8 cellular contexts compared by ENCODE assay signal in the genomic region with DNA sequence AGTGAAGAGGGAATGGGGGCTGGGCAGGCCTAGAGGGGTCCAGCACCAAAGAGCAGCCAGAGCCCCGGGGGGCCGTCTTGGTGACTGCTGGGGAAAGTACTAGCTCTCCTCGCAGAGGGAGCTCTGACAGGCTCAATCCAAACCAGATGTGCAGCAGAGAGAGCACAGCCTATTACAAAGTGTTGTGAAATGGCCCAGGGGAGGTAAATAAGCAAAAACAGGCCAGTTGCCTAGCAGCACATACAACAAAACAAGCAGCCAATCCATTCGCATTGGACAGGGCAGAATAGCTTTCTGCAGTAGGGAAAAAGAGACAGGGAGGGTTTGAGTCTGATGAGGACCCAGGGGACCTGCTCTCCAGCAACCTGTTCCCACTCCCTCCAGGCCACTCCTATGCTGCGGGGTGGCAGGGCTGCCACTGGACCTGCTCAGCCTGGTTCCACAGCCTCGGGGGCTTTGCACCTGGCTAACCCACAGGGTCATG.
DNase-seq lines count a peak whose midpoint lies in the region; ATAC-seq and TF ChIP-seq lines count a peak whose summit lies in the region.

No MANE protein-coding gene starts in this region.

- no peak overlapping the region for H3K9ac ChIP-seq in liver (ENCODE audit: low read depth in 1 of 2, low read length in 2 of 2)

- peaks cover 21% of the 10 kb centered on the region for H3K4me1 Mint-ChIP-seq in MCF 10A (ENCODE audit: insufficient read depth, unreplicated experiment)

- 35% methylated on average over 6 of the region's 6 CpGs for WGBS in liver
- WGBS in urinary bladder = 30% methylated on average over 6 of the region's 6 CpGs

- H3K9me3 Mint-ChIP-seq in MCF 10A (ENCODE audit: unreplicated experiment) = no peaks in the 10 kb centered on the region

- no peak overlapping the region for H3K4me3 Mint-ChIP-seq in MCF 10A (ENCODE audit: unreplicated experiment)

- no peaks in the 10 kb centered on the region for H3K27me3 Mint-ChIP-seq in MCF 10A (ENCODE audit: insufficient read depth, unreplicated experiment)

- no peak for TF ChIP-seq CTCF in MCF 10A (IDR thresholded peaks at IDR 0.05; ENCODE audit: unreplicated experiment)
- TF ChIP-seq CTCF in liver (IDR thresholded peaks at IDR 0.05; ENCODE audit: low read depth, low read length, missing input control) = no peak

- POLR2A ChIA-PET in MCF 10A (lab: Yijun Ruan, JAX) = interaction anchor here (0.5 to 1.5 kb wide), 13 partner anchors 8 to 617 kb away, joined by 3 to 11 read pairs (median 4); a partner anchor contains a TSS

- H3K27ac Mint-ChIP-seq in MCF 10A (ENCODE audit: low read depth, unreplicated experiment) = peak overlapping the region; percentile 50

- peaks cover 0 to 26% (median 16%) of the 10 kb centered on the region in 4 donors for H3K4me1 ChIP-seq in liver (ENCODE audit: control insufficient read depth in 4 of 4, insufficient read depth in 4 of 4, low read length in 3 of 4)
- no peaks in the 10 kb centered on the region for H3K4me1 ChIP-seq in urinary bladder (ENCODE audit: insufficient read depth)

- no peak for ATAC-seq in HG02884 (IDR thresholded peaks at IDR 0.05; ENCODE audit: unreplicated experiment)
- no peak for ATAC-seq in HG03175 (IDR thresholded peaks at IDR 0.05; ENCODE audit: unreplicated experiment)
- ATAC-seq in GM21423 (IDR thresholded peaks at IDR 0.05; ENCODE audit: unreplicated experiment) = no peak

- no TSS peak for BruUV-seq in MCF 10A (replicated peaks; lab: Mats Ljungman, UMichigan)

- CTCF ChIA-PET in MCF 10A (lab: Yijun Ruan, JAX) = interaction anchor here (0.5 to 1.9 kb wide), 5 partner anchors 17 to 642 kb away, joined by 3 to 8 read pairs (median 3); no protein-coding TSS in a partner anchor

- H3K27ac ChIP-seq in liver (ENCODE audit: low read depth in 1 of 2, low read length in 2 of 2) (peak overlapping the region; percentile 6 to 49), urinary bladder (ENCODE audit: low read depth) (peak overlapping the region; percentile 63)

- H3K27me3 ChIP-seq in liver (ENCODE audit: control insufficient read depth in 4 of 4, insufficient read depth in 4 of 4, low read length in 3 of 4) = no peaks in the 10 kb centered on the region

- H3K9me3 ChIP-seq in liver (ENCODE audit: control insufficient read depth in 4 of 4, low read length in 3 of 4) = no peaks in the 10 kb centered on the region

- DNase-seq in NOMO-1 treated with DMSO at 0.1 percent for 48 hours (lab: John Stamatoyannopoulos, UW; ENCODE audit: unreplicated experiment) (peak; percentile 41), NOMO-1 treated with dmso at 0.1 percent for 144 hours (lab: John Stamatoyannopoulos, UW; ENCODE audit: unreplicated experiment) (no peak), MCF 10A (ENCODE audit: unreplicated experiment) (peak; percentile 77)

- H3K36me3 ChIP-seq in liver (ENCODE audit: control insufficient read depth in 4 of 4, insufficient read depth in 3 of 4, low read depth in 1 of 4, low read length in 3 of 4) (no peaks in the 10 kb centered on the region), urinary bladder (ENCODE audit: insufficient read depth) (no peaks in the 10 kb centered on the region)

- H3K4me3 ChIP-seq in liver (ENCODE audit: low read depth in 1 of 3, low read length in 3 of 3) (no peak overlapping the region), urinary bladder (ENCODE audit: low read depth, low read length) (no peak overlapping the region)

- peaks cover 6% of the 10 kb centered on the region for H3K36me3 Mint-ChIP-seq in MCF 10A (ENCODE audit: insufficient read depth, unreplicated experiment)

- intact Hi-C loops in MCF 10A (cut with micrococcal nuclease) = loop anchor here (10.0 kb wide), 2 partner anchors 152 to 308 kb away; no protein-coding TSS in a partner anchor

- peak; percentile 69 to 75 for TF ChIP-seq RAD21 in liver (IDR thresholded peaks at IDR 0.05)

TF ChIP-seq in liver, 16 proteins besides CTCF, POLR2A, EP300 and RAD21:
- TF ChIP-seq JUND (IDR thresholded peaks at IDR 0.05) (peak in 1 of 2 donors; percentile 44), HNF4G (IDR thresholded peaks at IDR 0.05) (no peak), GABPA (IDR thresholded peaks at IDR 0.05 in 1 of 2, conservative IDR thresholded peaks at IDR 0.05 in 1 of 2) (no peak), FOXA2 (IDR thresholded peaks at IDR 0.05) (peak; percentile 97), RXRA (IDR thresholded peaks at IDR 0.05) (peak; percentile 48 to 77), FOXA1 (IDR thresholded peaks at IDR 0.05) (peak; percentile 98), SP1 (IDR thresholded peaks at IDR 0.05) (peak; percentile 70), EGR1 (IDR thresholded peaks at IDR 0.05; ENCODE audit: low read depth in 2 of 2) (no peak), YY1 (IDR thresholded peaks at IDR 0.05) (peak; percentile 36), NR2F2 (IDR thresholded peaks at IDR 0.05) (no peak), TAF1 (conservative IDR thresholded peaks at IDR 0.05) (no peak), HNF4A (conservative IDR thresholded peaks at IDR 0.05) (peak; percentile 36 to 65)
- TF ChIP-seq, protein P1, sequence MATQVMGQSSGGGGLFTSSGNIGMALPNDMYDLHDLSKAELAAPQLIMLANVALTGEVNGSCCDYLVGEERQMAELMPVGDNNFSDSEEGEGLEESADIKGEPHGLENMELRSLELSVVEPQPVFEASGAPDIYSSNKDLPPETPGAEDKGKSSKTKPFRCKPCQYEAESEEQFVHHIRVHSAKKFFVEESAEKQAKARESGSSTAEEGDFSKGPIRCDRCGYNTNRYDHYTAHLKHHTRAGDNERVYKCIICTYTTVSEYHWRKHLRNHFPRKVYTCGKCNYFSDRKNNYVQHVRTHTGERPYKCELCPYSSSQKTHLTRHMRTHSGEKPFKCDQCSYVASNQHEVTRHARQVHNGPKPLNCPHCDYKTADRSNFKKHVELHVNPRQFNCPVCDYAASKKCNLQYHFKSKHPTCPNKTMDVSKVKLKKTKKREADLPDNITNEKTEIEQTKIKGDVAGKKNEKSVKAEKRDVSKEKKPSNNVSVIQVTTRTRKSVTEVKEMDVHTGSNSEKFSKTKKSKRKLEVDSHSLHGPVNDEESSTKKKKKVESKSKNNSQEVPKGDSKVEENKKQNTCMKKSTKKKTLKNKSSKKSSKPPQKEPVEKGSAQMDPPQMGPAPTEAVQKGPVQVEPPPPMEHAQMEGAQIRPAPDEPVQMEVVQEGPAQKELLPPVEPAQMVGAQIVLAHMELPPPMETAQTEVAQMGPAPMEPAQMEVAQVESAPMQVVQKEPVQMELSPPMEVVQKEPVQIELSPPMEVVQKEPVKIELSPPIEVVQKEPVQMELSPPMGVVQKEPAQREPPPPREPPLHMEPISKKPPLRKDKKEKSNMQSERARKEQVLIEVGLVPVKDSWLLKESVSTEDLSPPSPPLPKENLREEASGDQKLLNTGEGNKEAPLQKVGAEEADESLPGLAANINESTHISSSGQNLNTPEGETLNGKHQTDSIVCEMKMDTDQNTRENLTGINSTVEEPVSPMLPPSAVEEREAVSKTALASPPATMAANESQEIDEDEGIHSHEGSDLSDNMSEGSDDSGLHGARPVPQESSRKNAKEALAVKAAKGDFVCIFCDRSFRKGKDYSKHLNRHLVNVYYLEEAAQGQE (IDR thresholded peaks at IDR 0.05) = peak; percentile 90
- TF ChIP-seq, protein P2, sequence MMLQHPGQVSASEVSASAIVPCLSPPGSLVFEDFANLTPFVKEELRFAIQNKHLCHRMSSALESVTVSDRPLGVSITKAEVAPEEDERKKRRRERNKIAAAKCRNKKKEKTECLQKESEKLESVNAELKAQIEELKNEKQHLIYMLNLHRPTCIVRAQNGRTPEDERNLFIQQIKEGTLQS (IDR thresholded peaks at IDR 0.05) = peak; percentile 55
- TF ChIP-seq, protein P3, sequence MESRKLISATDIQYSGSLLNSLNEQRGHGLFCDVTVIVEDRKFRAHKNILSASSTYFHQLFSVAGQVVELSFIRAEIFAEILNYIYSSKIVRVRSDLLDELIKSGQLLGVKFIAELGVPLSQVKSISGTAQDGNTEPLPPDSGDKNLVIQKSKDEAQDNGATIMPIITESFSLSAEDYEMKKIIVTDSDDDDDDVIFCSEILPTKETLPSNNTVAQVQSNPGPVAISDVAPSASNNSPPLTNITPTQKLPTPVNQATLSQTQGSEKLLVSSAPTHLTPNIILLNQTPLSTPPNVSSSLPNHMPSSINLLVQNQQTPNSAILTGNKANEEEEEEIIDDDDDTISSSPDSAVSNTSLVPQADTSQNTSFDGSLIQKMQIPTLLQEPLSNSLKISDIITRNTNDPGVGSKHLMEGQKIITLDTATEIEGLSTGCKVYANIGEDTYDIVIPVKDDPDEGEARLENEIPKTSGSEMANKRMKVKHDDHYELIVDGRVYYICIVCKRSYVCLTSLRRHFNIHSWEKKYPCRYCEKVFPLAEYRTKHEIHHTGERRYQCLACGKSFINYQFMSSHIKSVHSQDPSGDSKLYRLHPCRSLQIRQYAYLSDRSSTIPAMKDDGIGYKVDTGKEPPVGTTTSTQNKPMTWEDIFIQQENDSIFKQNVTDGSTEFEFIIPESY (IDR thresholded peaks at IDR 0.05) = peak; percentile 31
- TF ChIP-seq, protein P4, sequence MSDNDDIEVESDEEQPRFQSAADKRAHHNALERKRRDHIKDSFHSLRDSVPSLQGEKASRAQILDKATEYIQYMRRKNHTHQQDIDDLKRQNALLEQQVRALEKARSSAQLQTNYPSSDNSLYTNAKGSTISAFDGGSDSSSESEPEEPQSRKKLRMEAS (IDR thresholded peaks at IDR 0.05) = peak; percentile 57
